ENCODE assay signal across 2 cellular contexts in the genomic region with DNA sequence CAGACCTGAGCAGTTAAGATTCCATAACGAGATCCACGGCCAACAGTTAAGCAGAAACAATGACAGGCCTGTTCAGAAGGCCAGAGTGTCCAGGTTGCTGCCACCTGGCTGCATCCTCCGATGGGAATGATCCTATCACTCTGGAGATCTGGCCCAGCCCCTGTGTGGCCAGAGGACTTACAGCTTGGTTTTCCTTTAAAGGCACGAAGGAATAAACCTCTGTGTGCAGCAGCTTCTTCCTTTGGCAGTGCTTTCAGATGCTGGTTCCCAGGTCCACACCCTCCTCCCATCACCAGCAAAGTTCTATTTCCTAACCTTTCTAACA.
TF ChIP-seq lines count a peak whose summit lies in the region.

No MANE protein-coding gene starts in this region.

TF ChIP-seq in WTC11, 78 proteins besides CTCF, POLR2A, EP300 and RAD21 (continued from another document and continues in another):
- TF ChIP-seq, protein P1, sequence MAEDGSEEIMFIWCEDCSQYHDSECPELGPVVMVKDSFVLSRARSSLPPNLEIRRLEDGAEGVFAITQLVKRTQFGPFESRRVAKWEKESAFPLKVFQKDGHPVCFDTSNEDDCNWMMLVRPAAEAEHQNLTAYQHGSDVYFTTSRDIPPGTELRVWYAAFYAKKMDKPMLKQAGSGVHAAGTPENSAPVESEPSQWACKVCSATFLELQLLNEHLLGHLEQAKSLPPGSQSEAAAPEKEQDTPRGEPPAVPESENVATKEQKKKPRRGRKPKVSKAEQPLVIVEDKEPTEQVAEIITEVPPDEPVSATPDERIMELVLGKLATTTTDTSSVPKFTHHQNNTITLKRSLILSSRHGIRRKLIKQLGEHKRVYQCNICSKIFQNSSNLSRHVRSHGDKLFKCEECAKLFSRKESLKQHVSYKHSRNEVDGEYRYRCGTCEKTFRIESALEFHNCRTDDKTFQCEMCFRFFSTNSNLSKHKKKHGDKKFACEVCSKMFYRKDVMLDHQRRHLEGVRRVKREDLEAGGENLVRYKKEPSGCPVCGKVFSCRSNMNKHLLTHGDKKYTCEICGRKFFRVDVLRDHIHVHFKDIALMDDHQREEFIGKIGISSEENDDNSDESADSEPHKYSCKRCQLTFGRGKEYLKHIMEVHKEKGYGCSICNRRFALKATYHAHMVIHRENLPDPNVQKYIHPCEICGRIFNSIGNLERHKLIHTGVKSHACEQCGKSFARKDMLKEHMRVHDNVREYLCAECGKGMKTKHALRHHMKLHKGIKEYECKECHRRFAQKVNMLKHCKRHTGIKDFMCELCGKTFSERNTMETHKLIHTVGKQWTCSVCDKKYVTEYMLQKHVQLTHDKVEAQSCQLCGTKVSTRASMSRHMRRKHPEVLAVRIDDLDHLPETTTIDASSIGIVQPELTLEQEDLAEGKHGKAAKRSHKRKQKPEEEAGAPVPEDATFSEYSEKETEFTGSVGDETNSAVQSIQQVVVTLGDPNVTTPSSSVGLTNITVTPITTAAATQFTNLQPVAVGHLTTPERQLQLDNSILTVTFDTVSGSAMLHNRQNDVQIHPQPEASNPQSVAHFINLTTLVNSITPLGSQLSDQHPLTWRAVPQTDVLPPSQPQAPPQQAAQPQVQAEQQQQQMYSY (CRISPR knock-in tag; IDR thresholded peaks at IDR 0.05), result no peak
- TF ChIP-seq, protein P2, sequence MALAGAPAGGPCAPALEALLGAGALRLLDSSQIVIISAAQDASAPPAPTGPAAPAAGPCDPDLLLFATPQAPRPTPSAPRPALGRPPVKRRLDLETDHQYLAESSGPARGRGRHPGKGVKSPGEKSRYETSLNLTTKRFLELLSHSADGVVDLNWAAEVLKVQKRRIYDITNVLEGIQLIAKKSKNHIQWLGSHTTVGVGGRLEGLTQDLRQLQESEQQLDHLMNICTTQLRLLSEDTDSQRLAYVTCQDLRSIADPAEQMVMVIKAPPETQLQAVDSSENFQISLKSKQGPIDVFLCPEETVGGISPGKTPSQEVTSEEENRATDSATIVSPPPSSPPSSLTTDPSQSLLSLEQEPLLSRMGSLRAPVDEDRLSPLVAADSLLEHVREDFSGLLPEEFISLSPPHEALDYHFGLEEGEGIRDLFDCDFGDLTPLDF (CRISPR knock-in tag; IDR thresholded peaks at IDR 0.05), result no peak
- TF ChIP-seq KAT7 (CRISPR knock-in tag; IDR thresholded peaks at IDR 0.05; ENCODE audit: borderline replicate concordance) (no peak), NR3C1 (CRISPR knock-in tag; conservative IDR thresholded peaks at IDR 0.05; ENCODE audit: low read depth) (no peak), ZNF396 (CRISPR knock-in tag; IDR thresholded peaks at IDR 0.05; ENCODE audit: borderline replicate concordance) (no peak), IRF2 (CRISPR knock-in tag; IDR thresholded peaks at IDR 0.05; ENCODE audit: borderline replicate concordance, low read depth) (no peak), RORB (CRISPR knock-in tag; IDR thresholded peaks at IDR 0.05) (no peak)
- TF ChIP-seq, protein P3, sequence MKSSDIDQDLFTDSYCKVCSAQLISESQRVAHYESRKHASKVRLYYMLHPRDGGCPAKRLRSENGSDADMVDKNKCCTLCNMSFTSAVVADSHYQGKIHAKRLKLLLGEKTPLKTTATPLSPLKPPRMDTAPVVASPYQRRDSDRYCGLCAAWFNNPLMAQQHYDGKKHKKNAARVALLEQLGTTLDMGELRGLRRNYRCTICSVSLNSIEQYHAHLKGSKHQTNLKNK (CRISPR knock-in tag; IDR thresholded peaks at IDR 0.05), result no peak
- TF ChIP-seq, protein P4, sequence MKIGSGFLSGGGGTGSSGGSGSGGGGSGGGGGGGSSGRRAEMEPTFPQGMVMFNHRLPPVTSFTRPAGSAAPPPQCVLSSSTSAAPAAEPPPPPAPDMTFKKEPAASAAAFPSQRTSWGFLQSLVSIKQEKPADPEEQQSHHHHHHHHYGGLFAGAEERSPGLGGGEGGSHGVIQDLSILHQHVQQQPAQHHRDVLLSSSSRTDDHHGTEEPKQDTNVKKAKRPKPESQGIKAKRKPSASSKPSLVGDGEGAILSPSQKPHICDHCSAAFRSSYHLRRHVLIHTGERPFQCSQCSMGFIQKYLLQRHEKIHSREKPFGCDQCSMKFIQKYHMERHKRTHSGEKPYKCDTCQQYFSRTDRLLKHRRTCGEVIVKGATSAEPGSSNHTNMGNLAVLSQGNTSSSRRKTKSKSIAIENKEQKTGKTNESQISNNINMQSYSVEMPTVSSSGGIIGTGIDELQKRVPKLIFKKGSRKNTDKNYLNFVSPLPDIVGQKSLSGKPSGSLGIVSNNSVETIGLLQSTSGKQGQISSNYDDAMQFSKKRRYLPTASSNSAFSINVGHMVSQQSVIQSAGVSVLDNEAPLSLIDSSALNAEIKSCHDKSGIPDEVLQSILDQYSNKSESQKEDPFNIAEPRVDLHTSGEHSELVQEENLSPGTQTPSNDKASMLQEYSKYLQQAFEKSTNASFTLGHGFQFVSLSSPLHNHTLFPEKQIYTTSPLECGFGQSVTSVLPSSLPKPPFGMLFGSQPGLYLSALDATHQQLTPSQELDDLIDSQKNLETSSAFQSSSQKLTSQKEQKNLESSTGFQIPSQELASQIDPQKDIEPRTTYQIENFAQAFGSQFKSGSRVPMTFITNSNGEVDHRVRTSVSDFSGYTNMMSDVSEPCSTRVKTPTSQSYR (CRISPR knock-in tag; IDR thresholded peaks at IDR 0.05), result no peak
- TF ChIP-seq, protein P5, sequence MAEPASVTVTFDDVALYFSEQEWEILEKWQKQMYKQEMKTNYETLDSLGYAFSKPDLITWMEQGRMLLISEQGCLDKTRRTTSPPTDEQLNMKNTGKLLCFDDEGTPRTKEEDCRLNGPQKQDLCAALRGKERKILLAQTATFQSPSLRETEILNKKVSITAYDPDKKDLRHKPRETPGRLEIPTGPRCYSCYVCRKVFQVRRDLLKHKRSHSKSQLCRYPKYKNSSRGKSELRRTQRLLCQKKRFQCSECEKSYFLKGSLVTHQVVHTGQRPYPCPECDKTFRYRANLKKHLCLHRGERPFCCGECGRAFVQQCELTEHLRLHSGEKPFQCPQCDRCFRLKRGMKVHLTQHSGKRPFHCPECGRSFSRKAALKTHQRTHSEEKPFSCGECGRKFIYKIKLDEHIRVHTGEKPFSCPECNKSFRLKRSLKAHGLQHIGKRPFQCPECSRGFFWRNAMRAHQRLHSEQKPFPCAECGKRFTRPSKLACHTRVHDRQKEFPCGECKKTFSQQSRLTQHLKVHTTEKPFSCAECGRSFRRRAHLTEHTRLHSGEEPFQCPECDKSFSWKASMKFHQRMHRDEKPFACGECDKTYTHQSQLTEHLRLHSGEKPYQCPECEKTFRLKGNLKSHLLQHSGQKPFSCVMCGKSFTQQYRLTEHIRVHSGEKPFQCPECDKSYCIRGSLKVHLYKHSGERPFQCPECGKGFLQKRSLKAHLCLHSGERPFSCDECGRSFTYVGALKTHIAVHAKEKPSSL (CRISPR knock-in tag; conservative IDR thresholded peaks at IDR 0.05), result no peak

TF ChIP-seq in SK-N-SH treated with all-trans-retinoic acid at 6 μM for 48 hours, 23 proteins besides CTCF, POLR2A, EP300 and RAD21 (continued from another document):
- TF ChIP-seq, protein P6, sequence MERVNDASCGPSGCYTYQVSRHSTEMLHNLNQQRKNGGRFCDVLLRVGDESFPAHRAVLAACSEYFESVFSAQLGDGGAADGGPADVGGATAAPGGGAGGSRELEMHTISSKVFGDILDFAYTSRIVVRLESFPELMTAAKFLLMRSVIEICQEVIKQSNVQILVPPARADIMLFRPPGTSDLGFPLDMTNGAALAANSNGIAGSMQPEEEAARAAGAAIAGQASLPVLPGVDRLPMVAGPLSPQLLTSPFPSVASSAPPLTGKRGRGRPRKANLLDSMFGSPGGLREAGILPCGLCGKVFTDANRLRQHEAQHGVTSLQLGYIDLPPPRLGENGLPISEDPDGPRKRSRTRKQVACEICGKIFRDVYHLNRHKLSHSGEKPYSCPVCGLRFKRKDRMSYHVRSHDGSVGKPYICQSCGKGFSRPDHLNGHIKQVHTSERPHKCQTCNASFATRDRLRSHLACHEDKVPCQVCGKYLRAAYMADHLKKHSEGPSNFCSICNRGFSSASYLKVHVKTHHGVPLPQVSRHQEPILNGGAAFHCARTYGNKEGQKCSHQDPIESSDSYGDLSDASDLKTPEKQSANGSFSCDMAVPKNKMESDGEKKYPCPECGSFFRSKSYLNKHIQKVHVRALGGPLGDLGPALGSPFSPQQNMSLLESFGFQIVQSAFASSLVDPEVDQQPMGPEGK (CRISPR knock-in tag; IDR thresholded peaks at IDR 0.05; ENCODE audit: borderline replicate concordance), result no peak
- TF ChIP-seq, protein P7, sequence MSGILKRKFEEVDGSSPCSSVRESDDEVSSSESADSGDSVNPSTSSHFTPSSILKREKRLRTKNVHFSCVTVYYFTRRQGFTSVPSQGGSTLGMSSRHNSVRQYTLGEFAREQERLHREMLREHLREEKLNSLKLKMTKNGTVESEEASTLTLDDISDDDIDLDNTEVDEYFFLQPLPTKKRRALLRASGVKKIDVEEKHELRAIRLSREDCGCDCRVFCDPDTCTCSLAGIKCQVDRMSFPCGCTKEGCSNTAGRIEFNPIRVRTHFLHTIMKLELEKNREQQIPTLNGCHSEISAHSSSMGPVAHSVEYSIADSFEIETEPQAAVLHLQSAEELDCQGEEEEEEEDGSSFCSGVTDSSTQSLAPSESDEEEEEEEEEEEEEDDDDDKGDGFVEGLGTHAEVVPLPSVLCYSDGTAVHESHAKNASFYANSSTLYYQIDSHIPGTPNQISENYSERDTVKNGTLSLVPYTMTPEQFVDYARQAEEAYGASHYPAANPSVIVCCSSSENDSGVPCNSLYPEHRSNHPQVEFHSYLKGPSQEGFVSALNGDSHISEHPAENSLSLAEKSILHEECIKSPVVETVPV (CRISPR knock-in tag; IDR thresholded peaks at IDR 0.05), result no peak
- TF ChIP-seq, protein P8, sequence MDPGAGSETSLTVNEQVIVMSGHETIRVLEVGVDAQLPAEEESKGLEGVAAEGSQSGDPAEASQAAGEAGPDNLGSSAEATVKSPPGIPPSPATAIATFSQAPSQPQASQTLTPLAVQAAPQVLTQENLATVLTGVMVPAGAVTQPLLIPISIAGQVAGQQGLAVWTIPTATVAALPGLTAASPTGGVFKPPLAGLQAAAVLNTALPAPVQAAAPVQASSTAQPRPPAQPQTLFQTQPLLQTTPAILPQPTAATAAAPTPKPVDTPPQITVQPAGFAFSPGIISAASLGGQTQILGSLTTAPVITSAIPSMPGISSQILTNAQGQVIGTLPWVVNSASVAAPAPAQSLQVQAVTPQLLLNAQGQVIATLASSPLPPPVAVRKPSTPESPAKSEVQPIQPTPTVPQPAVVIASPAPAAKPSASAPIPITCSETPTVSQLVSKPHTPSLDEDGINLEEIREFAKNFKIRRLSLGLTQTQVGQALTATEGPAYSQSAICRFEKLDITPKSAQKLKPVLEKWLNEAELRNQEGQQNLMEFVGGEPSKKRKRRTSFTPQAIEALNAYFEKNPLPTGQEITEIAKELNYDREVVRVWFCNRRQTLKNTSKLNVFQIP (CRISPR knock-in tag; IDR thresholded peaks at IDR 0.05; ENCODE audit: borderline replicate concordance, low read depth), result no peak
- TF ChIP-seq ISL1 (CRISPR knock-in tag; IDR thresholded peaks at IDR 0.05) (no peak), ZFP3 (CRISPR knock-in tag; IDR thresholded peaks at IDR 0.05) (no peak), ZFP30 (CRISPR knock-in tag; IDR thresholded peaks at IDR 0.05) (no peak), OSR1 (CRISPR knock-in tag; IDR thresholded peaks at IDR 0.05) (no peak), ESRRG (CRISPR knock-in tag; IDR thresholded peaks at IDR 0.05) (no peak), ZNF8 (CRISPR knock-in tag; IDR thresholded peaks at IDR 0.05) (no peak), TCF4 (CRISPR knock-in tag; IDR thresholded peaks at IDR 0.05; ENCODE audit: borderline replicate concordance) (no peak), TOX (CRISPR knock-in tag; IDR thresholded peaks at IDR 0.05; ENCODE audit: borderline replicate concordance) (no peak)
- TF ChIP-seq, protein P9, sequence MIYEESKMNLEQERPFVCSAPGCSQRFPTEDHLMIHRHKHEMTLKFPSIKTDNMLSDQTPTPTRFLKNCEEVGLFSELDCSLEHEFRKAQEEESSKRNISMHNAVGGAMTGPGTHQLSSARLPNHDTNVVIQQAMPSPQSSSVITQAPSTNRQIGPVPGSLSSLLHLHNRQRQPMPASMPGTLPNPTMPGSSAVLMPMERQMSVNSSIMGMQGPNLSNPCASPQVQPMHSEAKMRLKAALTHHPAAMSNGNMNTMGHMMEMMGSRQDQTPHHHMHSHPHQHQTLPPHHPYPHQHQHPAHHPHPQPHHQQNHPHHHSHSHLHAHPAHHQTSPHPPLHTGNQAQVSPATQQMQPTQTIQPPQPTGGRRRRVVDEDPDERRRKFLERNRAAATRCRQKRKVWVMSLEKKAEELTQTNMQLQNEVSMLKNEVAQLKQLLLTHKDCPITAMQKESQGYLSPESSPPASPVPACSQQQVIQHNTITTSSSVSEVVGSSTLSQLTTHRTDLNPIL (CRISPR knock-in tag; IDR thresholded peaks at IDR 0.05; ENCODE audit: low read depth), result no peak
